In genomic region chr1:207007352-207008033, GRCh38 we compare ENCODE assay signal across 12 cellular contexts. TPM values are rescaled to one million over a fixed set of nuclear protein-coding genes. Genes with fewer than 3 reads are reported as not detected.
DNase-seq lines count a peak whose midpoint lies in the region; ATAC-seq and TF ChIP-seq lines count a peak whose summit lies in the region.
"Had no signal": no experiment of that assay in that cellular context is flagged by ENCODE, and none has a peak within 500 bp of the region (broad histone marks: within the 10 kb centered on the region; RNA-seq: fewer than 3 reads in every experiment).

No MANE protein-coding gene starts in this region.

- 63 to 64% methylated on average over 5 of the region's 5 CpGs for WGBS in aorta, 2 donors

- peaks cover 41% of the 10 kb centered on the region for H3K4me1 ChIP-seq in RWPE2 (ENCODE audit: insufficient read depth, poor library complexity, severe bottlenecking)
- H3K4me1 ChIP-seq in fibroblast of lung (ENCODE audit: control insufficient read depth, extremely low read depth, insufficient read depth, low read length): no peaks in the 10 kb centered on the region
- H3K4me1 ChIP-seq in vagina: no peaks in the 10 kb centered on the region
- no peaks in the 10 kb centered on the region for H3K4me1 ChIP-seq in aorta (ENCODE audit: control insufficient read depth in 1 of 2, insufficient read depth in 2 of 2, low read length in 2 of 2)

- H3K27me3 Mint-ChIP-seq in activated CD4-positive, alpha-beta T cell treated with anti-CD3 and anti-CD28 coated beads for 36 hours: peaks cover 9% of the 10 kb centered on the region

- no peak overlapping the region for H3K27ac Mint-ChIP-seq in activated CD4-positive, alpha-beta T cell treated with anti-CD3 and anti-CD28 coated beads for 36 hours

- peak overlapping the region; percentile 96 for H3K27ac ChIP-seq in RWPE2 (ENCODE audit: poor library complexity, severe bottlenecking)
- H3K27ac ChIP-seq in fibroblast of lung (ENCODE audit: insufficient read depth, low read length): no peak overlapping the region
- no peak overlapping the region for H3K27ac ChIP-seq in vagina
- H3K27ac ChIP-seq in aorta (ENCODE audit: low read depth in 1 of 2, low read length in 2 of 2): no peak overlapping the region
- H3K27ac ChIP-seq: coronary artery had no signal

- no peak for TF ChIP-seq POLR2A in vagina (IDR thresholded peaks at IDR 0.05)

- peak overlapping the region; percentile 26 for H3K4me2 ChIP-seq in fibroblast of lung (ENCODE audit: extremely low read depth, insufficient read depth, low read length)

- H3K36me3 ChIP-seq in RWPE2 (ENCODE audit: low read depth) (no peaks in the 10 kb centered on the region), fibroblast of lung (ENCODE audit: control insufficient read depth, insufficient read depth, low read length) (no peaks in the 10 kb centered on the region), vagina (no peaks in the 10 kb centered on the region), aorta (ENCODE audit: control insufficient read depth in 1 of 2, insufficient read depth in 2 of 2, low read length in 1 of 2) (no peaks in the 10 kb centered on the region)

- H3K27me3 ChIP-seq in RWPE2 (ENCODE audit: insufficient read depth, poor library complexity, severe bottlenecking) (no peaks in the 10 kb centered on the region), fibroblast of lung (ENCODE audit: control insufficient read depth, insufficient read depth, low read length) (no peaks in the 10 kb centered on the region), vagina (no peaks in the 10 kb centered on the region), aorta (ENCODE audit: control insufficient read depth in 1 of 2, insufficient read depth in 2 of 2, low read length in 1 of 2) (no peaks in the 10 kb centered on the region)

- intact Hi-C loops in activated CD4-positive, alpha-beta T cell treated with anti-CD3 and anti-CD28 coated beads for 36 hours (cut with DNase I, micrococcal nuclease): loop anchor here in 1 of 2 experiments (5.0 kb wide), 1 partner anchor 70 kb away; no protein-coding TSS in a partner anchor
- intact Hi-C loops in vagina (cut with DNase I) (no loop called here), aorta (cut with DNase I) (no loop called here)

- no peak for TF ChIP-seq CTCF in RWPE2 (IDR thresholded peaks at IDR 0.05; ENCODE audit: poor library complexity, severe bottlenecking)
- TF ChIP-seq CTCF in fibroblast of lung (conservative IDR thresholded peaks at IDR 0.05 in 1 of 2, IDR thresholded peaks at IDR 0.05 in 1 of 2; ENCODE audit: low read depth in 1 of 2, low read length in 2 of 2): no peak
- no peak for TF ChIP-seq CTCF in vagina (IDR thresholded peaks at IDR 0.05)

- no peak overlapping the region for H3K4me3 ChIP-seq in RWPE2 (ENCODE audit: severe bottlenecking)
- H3K4me3 ChIP-seq in fibroblast of lung (replicated peaks in 1 of 4; ENCODE audit: control extremely low read depth in 1 of 4, insufficient read depth in 1 of 4, low read depth in 3 of 4, low read length in 4 of 4): no peak overlapping the region
- H3K4me3 ChIP-seq in vagina: no peak overlapping the region
- no peak overlapping the region for H3K4me3 ChIP-seq in aorta (ENCODE audit: low read length in 2 of 2)
- H3K4me3 ChIP-seq: coronary artery had no signal

- DNase-seq in Caki2 (ENCODE audit: low read depth) (peak; percentile 90), RWPE2 (ENCODE audit: low spot score) (peak; percentile 91), fibroblast of lung (ENCODE audit: low read depth in 2 of 2) (peak; percentile 36 to 99), pons (ENCODE audit: low spot score) (peak; percentile 55), vagina (ENCODE audit: extremely low spot score in 2 of 2) (no peak), aorta (no peak)
- DNase-seq in activated CD4-positive, alpha-beta T cell treated with anti-CD3 and anti-CD28 coated beads for 36 hours: no peak
- DNase-seq: activated CD8-positive, alpha-beta memory T cell treated with anti-CD3 and anti-CD28 coated beads, Interleukin-2, amount 50 U/mL, for 48 hours; DMS79; NCI-H1417 had no signal

- no peaks in the 10 kb centered on the region for H3K79me2 ChIP-seq in fibroblast of lung (ENCODE audit: control insufficient read depth, insufficient read depth, low read length)

- no peaks in the 10 kb centered on the region for H3K9me3 Mint-ChIP-seq in activated CD4-positive, alpha-beta T cell treated with anti-CD3 and anti-CD28 coated beads for 36 hours (ENCODE audit: low read depth)

- H3K9ac ChIP-seq in fibroblast of lung (ENCODE audit: insufficient read depth, low read length): no peak overlapping the region

- ATAC-seq in RWPE2 (ENCODE audit: low read depth) (peak; percentile 89), HG03571 (IDR thresholded peaks at IDR 0.05; ENCODE audit: unreplicated experiment) (no peak), aorta (ENCODE audit: low FRiP score) (no peak)
- no peak for ATAC-seq in activated CD4-positive, alpha-beta T cell treated with anti-CD3 and anti-CD28 coated beads for 36 hours

- POLR2A ChIA-PET in activated CD4-positive, alpha-beta T cell treated with anti-CD3 and anti-CD28 coated beads for 36 hours (lab: Charles Lee): no interaction called here

- CTCF ChIA-PET in activated CD4-positive, alpha-beta T cell treated with anti-CD3 and anti-CD28 coated beads for 36 hours (lab: Charles Lee): interaction anchor here (0.6 to 1.2 kb wide), 3 partner anchors 74 to 447 kb away, joined by 3 read pairs; partner anchors contain the start of gene CR2

- H3K4me1 Mint-ChIP-seq in activated CD4-positive, alpha-beta T cell treated with anti-CD3 and anti-CD28 coated beads for 36 hours: peaks cover 2% of the 10 kb centered on the region

- no peaks in the 10 kb centered on the region for H4K20me1 ChIP-seq in fibroblast of lung (ENCODE audit: control insufficient read depth, extremely low read depth, insufficient read depth, low read length)

- H3K36me3 Mint-ChIP-seq in activated CD4-positive, alpha-beta T cell treated with anti-CD3 and anti-CD28 coated beads for 36 hours (ENCODE audit: low read depth): no peaks in the 10 kb centered on the region

- no peak overlapping the region for H3K4me3 Mint-ChIP-seq in activated CD4-positive, alpha-beta T cell treated with anti-CD3 and anti-CD28 coated beads for 36 hours

- in situ Hi-C loops in Caki2 (cut with HindIII; ENCODE audit: low pct_unique_long_range_greater_than_20kb, low sequenced_read_pairs): no loop called here

- H3K9me3 ChIP-seq in RWPE2 (ENCODE audit: severe bottlenecking) (peaks cover 11% of the 10 kb centered on the region), fibroblast of lung (ENCODE audit: control insufficient read depth, insufficient read depth, low read depth, low read length) (no peaks in the 10 kb centered on the region), vagina (no peaks in the 10 kb centered on the region), aorta (ENCODE audit: control insufficient read depth, low read length) (no peaks in the 10 kb centered on the region)

- no peak overlapping the region for H2AFZ ChIP-seq in fibroblast of lung (ENCODE audit: low read length)

RNA-seq across cellular contexts. Expression of gene C1orf116, which starts 25.1 kb away (rescaled TPM):
- total RNA-seq in Caki2 (2014; rRNA removed; shearing (Covaris generic); ENCODE audit: low replicate concordance): 1.7 TPM in 2 replicates
- total RNA-seq in fibroblast of lung (not detected in 2 replicates), vagina (11.8 TPM), aorta (under 1 TPM; 0.13 to 0.36 TPM)
- polyA plus RNA-seq in fibroblast of lung (0.01 and 0.06 TPM in 2 replicates), aorta (1 to 10 TPM in 1 of 2 donors, under 1 TPM in 1; 0.08 to 2.8 TPM)
- polyA plus RNA-seq in fibroblast of lung (2012): 0.03 and 0.05 TPM in 2 replicates
- 0.85 TPM in 1 of 2 replicates, not detected in the other for polyA minus RNA-seq in fibroblast of lung (ENCODE audit: low replicate concordance)
- under 1 TPM in 1 of 2 experiments, not detected in 1; 0.05 TPM for total RNA-seq in activated CD4-positive, alpha-beta T cell treated with anti-CD3 and anti-CD28 coated beads for 36 hours

RNA-seq across cellular contexts. Expression of gene FCAMR, which starts 37.2 kb away (rescaled TPM):
- total RNA-seq in Caki2 (2014; rRNA removed; shearing (Covaris generic); ENCODE audit: low replicate concordance): 0.14 TPM in 1 of 2 replicates, not detected in the other
- total RNA-seq in fibroblast of lung (not detected in 2 replicates), vagina (not detected), aorta (not detected)
- polyA plus RNA-seq in fibroblast of lung (not detected in 2 replicates), aorta (not detected)
- polyA plus RNA-seq in fibroblast of lung (2012): not detected in 2 replicates
- not detected in 2 replicates for polyA minus RNA-seq in fibroblast of lung (ENCODE audit: low replicate concordance)
- total RNA-seq in activated CD4-positive, alpha-beta T cell treated with anti-CD3 and anti-CD28 coated beads for 36 hours: not detected

RNA-seq across cellular contexts. Expression of gene YOD1, which starts 43.5 kb away (rescaled TPM):
- 2.3 and 2.9 TPM in 2 replicates for total RNA-seq in Caki2 (2014; rRNA removed; shearing (Covaris generic); ENCODE audit: low replicate concordance)
- total RNA-seq in fibroblast of lung (5.6 and 6.2 TPM in 2 replicates), vagina (25.3 TPM), aorta (1 to 10 TPM; 5.5 to 6.6 TPM)
- polyA plus RNA-seq in fibroblast of lung (2.5 and 3.0 TPM in 2 replicates), aorta (1 to 10 TPM in 1 of 2 donors, under 1 TPM in 1; 0.75 to 2.7 TPM)
- 2.2 and 2.6 TPM in 2 replicates for polyA plus RNA-seq in fibroblast of lung (2012)
- 0.63 and 0.79 TPM in 2 replicates for polyA minus RNA-seq in fibroblast of lung (ENCODE audit: low replicate concordance)
- total RNA-seq in activated CD4-positive, alpha-beta T cell treated with anti-CD3 and anti-CD28 coated beads for 36 hours: 1 to 10 TPM; 5.3 to 6.0 TPM

RNA-seq across cellular contexts. Expression of gene PFKFB2, which starts 45.6 kb away (rescaled TPM):
- 1.7 and 4.0 TPM in 2 replicates for total RNA-seq in Caki2 (2014; rRNA removed; shearing (Covaris generic); ENCODE audit: low replicate concordance)
- 6.2 and 7.6 TPM in 2 replicates for total RNA-seq in fibroblast of lung
- 1.5 and 3.2 TPM in 2 replicates for polyA plus RNA-seq in fibroblast of lung
- polyA plus RNA-seq in fibroblast of lung (2012): 1.2 and 2.8 TPM in 2 replicates
- polyA minus RNA-seq in fibroblast of lung (ENCODE audit: low replicate concordance): 1.2 and 1.5 TPM in 2 replicates
- total RNA-seq in activated CD4-positive, alpha-beta T cell treated with anti-CD3 and anti-CD28 coated beads for 36 hours: 1 to 10 TPM; 3.1 to 3.5 TPM
- 6.9 TPM for total RNA-seq in vagina
- 10 to 100 TPM in 1 of 2 donors, 1 to 10 TPM in 1; 9.6 to 13.7 TPM for total RNA-seq in aorta
- polyA plus RNA-seq in aorta: 1 to 10 TPM; 3.0 to 6.0 TPM

Comparison
In these comparisons a context has a peak if more than half of its experiments do, and no peak if none do; other contexts are left out.
1. DNase-seq: peak in Caki2 (single experiment), RWPE2 (single experiment), fibroblast of lung (2 of 2) and pons (single experiment); none in activated CD4-positive, alpha-beta T cell treated with anti-CD3 and anti-CD28 coated beads for 36 hours (single experiment), vagina (0 of 2) and aorta (0 of 2).